33 cellular contexts compared by ENCODE assay signal in the genomic region with DNA sequence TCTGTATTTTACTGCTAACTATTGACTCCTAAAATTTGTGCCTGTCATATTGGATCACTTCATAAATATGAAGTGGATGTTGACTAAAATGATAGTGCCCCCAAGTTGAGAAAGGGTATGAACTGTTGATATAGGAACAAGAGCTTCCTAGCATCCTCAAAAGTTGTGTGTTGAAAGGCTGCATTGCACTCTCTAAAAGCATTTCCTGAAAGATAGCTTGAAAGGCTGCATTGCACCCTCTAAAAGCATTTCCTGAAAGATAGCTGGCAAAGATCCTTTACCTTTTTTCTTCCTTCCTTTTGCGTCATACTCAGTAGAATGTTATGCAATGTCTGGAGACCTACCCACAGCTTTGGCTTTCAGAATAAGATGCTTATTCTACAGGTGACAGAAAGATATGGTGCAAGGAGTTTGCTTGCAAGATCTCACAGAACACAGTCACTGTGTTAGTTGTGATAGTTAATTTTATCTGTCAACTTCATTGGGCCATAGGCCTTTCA.
"Had no signal": no experiment of that assay in that cellular context is flagged by ENCODE, and none has a peak within 500 bp of the region (broad histone marks: within the 10 kb centered on the region; RNA-seq: fewer than 3 reads in every experiment).

No MANE protein-coding gene starts in this region.

- H3K27ac Mint-ChIP-seq: activated CD4-positive, alpha-beta T cell treated with anti-CD3 and anti-CD28 coated beads, Interleukin-2, amount 10 ng/mL, durations not matched to agents 24 days and 14 days; activated CD8-positive, alpha-beta T cell treated with anti-CD3 and anti-CD28 coated beads for 36 hours; activated naive CD8-positive, alpha-beta T cell treated with anti-CD3 and anti-CD28 coated beads for 36 hours; activated T-cell treated with anti-CD3 and anti-CD28 coated beads, Interleukin-2, amount 50 U/mL, for 72 hours; activated T-helper 17 cell treated with anti-CD3 and anti-CD28 coated beads, Interleukin-2, amount 50 U/mL, for 72 hours had no signal

- H3K4me1 ChIP-seq: SJCRH30 had no signal

- ATAC-seq: activated CD8-positive, alpha-beta T cell treated with anti-CD3 and anti-CD28 coated beads for 36 hours; activated T-cell treated with anti-CD3 and anti-CD28 coated beads, Interleukin-2, amount 50 U/mL, for 72 hours; activated T-helper 17 cell treated with anti-CD3 and anti-CD28 coated beads, Interleukin-2, amount 50 U/mL, for 72 hours; Panc1 had no signal

- H3K9me3 Mint-ChIP-seq: activated CD4-positive, alpha-beta T cell treated with anti-CD3 and anti-CD28 coated beads, Interleukin-2, amount 10 ng/mL, durations not matched to agents 24 days and 14 days; activated naive CD8-positive, alpha-beta T cell treated with anti-CD3 and anti-CD28 coated beads for 36 hours had no signal

- H3K36me3 ChIP-seq: brain microvascular endothelial cell, cardiac muscle cell, SJCRH30 had no signal

- H3K4me3 Mint-ChIP-seq: activated CD4-positive, alpha-beta T cell treated with anti-CD3 and anti-CD28 coated beads, Interleukin-2, amount 10 ng/mL, durations not matched to agents 24 days and 14 days; activated CD8-positive, alpha-beta T cell treated with anti-CD3 and anti-CD28 coated beads for 36 hours; activated naive CD8-positive, alpha-beta T cell treated with anti-CD3 and anti-CD28 coated beads for 36 hours; activated T-cell treated with anti-CD3 and anti-CD28 coated beads, Interleukin-2, amount 50 U/mL, for 72 hours; activated T-helper 17 cell treated with anti-CD3 and anti-CD28 coated beads, Interleukin-2, amount 50 U/mL, for 72 hours; central memory CD8-positive, alpha-beta T cell had no signal

- H3K27me3 Mint-ChIP-seq: activated CD4-positive, alpha-beta T cell treated with anti-CD3 and anti-CD28 coated beads, Interleukin-2, amount 10 ng/mL, durations not matched to agents 24 days and 14 days; activated CD8-positive, alpha-beta T cell treated with anti-CD3 and anti-CD28 coated beads for 36 hours; activated naive CD8-positive, alpha-beta T cell treated with anti-CD3 and anti-CD28 coated beads for 36 hours; activated T-helper 17 cell treated with anti-CD3 and anti-CD28 coated beads, Interleukin-2, amount 50 U/mL, for 72 hours; central memory CD8-positive, alpha-beta T cell had no signal

- H3K4me1 Mint-ChIP-seq: activated CD4-positive, alpha-beta T cell treated with anti-CD3 and anti-CD28 coated beads, Interleukin-2, amount 10 ng/mL, durations not matched to agents 24 days and 14 days; activated naive CD8-positive, alpha-beta T cell treated with anti-CD3 and anti-CD28 coated beads for 36 hours; activated T-helper 17 cell treated with anti-CD3 and anti-CD28 coated beads, Interleukin-2, amount 50 U/mL, for 72 hours; central memory CD8-positive, alpha-beta T cell had no signal

- FAIRE-seq: TTC549 had no signal

- H3K9me3 ChIP-seq: SJCRH30 had no signal

- H3K36me3 Mint-ChIP-seq: activated naive CD8-positive, alpha-beta T cell treated with anti-CD3 and anti-CD28 coated beads for 36 hours had no signal

- DNase-seq: activated CD4-positive, alpha-beta T cell treated with anti-CD3 and anti-CD28 coated beads, Interleukin-2, amount 10 ng/mL, durations not matched to agents 24 days and 14 days; activated CD4-positive, alpha-beta T cell treated with anti-CD3 and anti-CD28 coated beads, Interleukin-2, amount 50 U/mL, for 4 hours; activated CD8-positive, alpha-beta T cell treated with anti-CD3 and anti-CD28 coated beads for 36 hours; activated effector memory CD4-positive, alpha-beta T cell treated with anti-CD3 and anti-CD28 coated beads, Interleukin-2, amount 50 U/mL, for 16 hours; activated naive CD4-positive, alpha-beta T cell; activated naive CD4-positive, alpha-beta T cell treated with anti-CD3 and anti-CD28 coated beads, Interleukin-2, amount 50 U/mL, for 16 hours; activated naive CD8-positive, alpha-beta T cell treated with anti-CD3 and anti-CD28 coated beads for 36 hours; activated T-cell treated with anti-CD3 and anti-CD28 coated beads, Interleukin-2, amount 50 U/mL, for 1 hour; activated T-cell treated with anti-CD3 and anti-CD28 coated beads, Interleukin-2, amount 50 U/mL, for 72 hours; amniotic stem cell; aorta; brain microvascular endothelial cell; Kasumi-1; MM.1S; MV-4-11; NCI-H1092; NCI-H1417; NCI-H146; NCI-H187; NCI-H2081; NCI-H2171 treated with DMSO at 0.1 percent for 48 hours; NCI-H2227 treated with DMSO at 0.1 percent for 48 hours; NCI-H446 treated with DMSO at 0.1 percent for 48 hours; NCI-H524; SHP77; SJCRH30; T1000 had no signal

- H3K27ac ChIP-seq: brain microvascular endothelial cell, cardiac muscle cell, SJCRH30, SK-N-MC had no signal

- H3K27me3 ChIP-seq: brain microvascular endothelial cell, cardiac muscle cell, SJCRH30 had no signal

- H3K4me3 ChIP-seq: cardiac muscle cell, SJCRH30, SK-N-MC had no signal
